8 cellular contexts compared by ENCODE assay signal in the genomic region with DNA sequence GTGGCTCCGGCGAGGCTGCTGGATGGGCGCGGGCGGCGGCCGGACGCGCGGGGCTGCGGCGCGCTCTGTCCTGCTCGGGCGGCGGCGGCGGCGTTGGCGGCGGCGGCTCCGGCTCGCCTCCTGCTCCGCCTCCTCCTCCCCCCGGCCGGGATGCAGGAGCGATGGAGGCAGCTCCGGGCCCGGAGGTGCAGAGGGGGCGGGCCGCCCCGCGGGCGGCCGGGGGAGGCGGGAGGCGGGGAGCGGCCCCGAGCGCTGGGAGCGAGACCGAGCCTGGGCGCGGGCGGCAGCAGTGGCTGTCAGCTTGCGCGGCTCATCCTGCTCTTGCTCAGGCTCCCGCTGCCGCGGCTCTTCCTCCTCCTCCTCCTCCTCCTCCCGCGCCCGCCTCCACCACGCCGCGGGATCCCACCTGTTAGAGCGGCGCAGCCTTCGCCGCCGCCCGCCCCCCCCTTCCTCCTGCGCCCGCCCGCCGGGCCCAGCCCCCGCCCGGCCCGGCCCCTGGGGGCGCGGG. TPM values are rescaled to one million over a fixed set of nuclear protein-coding genes. Genes with fewer than 3 reads are reported as not detected.
DNase-seq lines count a peak whose midpoint lies in the region; ATAC-seq and TF ChIP-seq lines count a peak whose summit lies in the region.

TSS of gene NOL4L (minus strand) at position 323 of the 508 bp plus-strand sequence. CDS start 443 bp downstream, outside the sequence.

- no peaks in the 10 kb centered on the region for H3K9me3 ChIP-seq in uterus

- TF ChIP-seq CTCF in fibroblast of the aortic adventitia (IDR thresholded peaks at IDR 0.05; ENCODE audit: insufficient read depth, low read length) (no peak), uterus (IDR thresholded peaks at IDR 0.05) (no peak)

- peak within 1 kb of the TSS; percentile 78 for H3K4me3 Mint-ChIP-seq in activated T-helper 17 cell treated with anti-CD3 and anti-CD28 coated beads, Interleukin-2, amount 50 U/mL, for 72 hours
- peak within 1 kb of the TSS; percentile 89 for H3K4me3 Mint-ChIP-seq in natural killer cell treated with Interleukin-12 subunit alpha and Interleukin-12 subunit beta and Interleukin-15 and Interleukin-18, amount 100 ng/mL, for 72 hours

- peaks cover 8% of the 10 kb centered on the region for H3K36me3 Mint-ChIP-seq in activated T-helper 17 cell treated with anti-CD3 and anti-CD28 coated beads, Interleukin-2, amount 50 U/mL, for 72 hours (ENCODE audit: low read depth)
- H3K36me3 Mint-ChIP-seq in natural killer cell treated with Interleukin-12 subunit alpha and Interleukin-12 subunit beta and Interleukin-15 and Interleukin-18, amount 100 ng/mL, for 72 hours: no peaks in the 10 kb centered on the region

- DNase-seq in NCI-H1417 (lab: John Stamatoyannopoulos, UW) (peak; percentile 67 to 80 (median 75)), NCI-H1417 treated with DMSO at 0.1 percent for 48 hours (lab: John Stamatoyannopoulos, UW) (no peak), NCI-H69 (lab: John Stamatoyannopoulos, UW) (peak; percentile 87), fibroblast of the aortic adventitia (ENCODE audit: low read depth) (no peak), uterus (peak in 1 of 2 donors; percentile 40), pons (ENCODE audit: low spot score) (no peak)
- DNase-seq in natural killer cell treated with Interleukin-12 subunit alpha and Interleukin-12 subunit beta and Interleukin-15 and Interleukin-18, amount 100 ng/mL, for 72 hours (ENCODE audit: low spot score): no peak

- H3K27me3 ChIP-seq in uterus: no peaks in the 10 kb centered on the region

- H3K27ac Mint-ChIP-seq in activated T-helper 17 cell treated with anti-CD3 and anti-CD28 coated beads, Interleukin-2, amount 50 U/mL, for 72 hours: peak within 1 kb of the TSS; percentile 76
- peak within 1 kb of the TSS; percentile 72 to 92 for H3K27ac Mint-ChIP-seq in natural killer cell treated with Interleukin-12 subunit alpha and Interleukin-12 subunit beta and Interleukin-15 and Interleukin-18, amount 100 ng/mL, for 72 hours

- H3K4me1 ChIP-seq in uterus: peaks cover 0 to 9% of the 10 kb centered on the region in 2 donors

- H3K4me3 ChIP-seq in fibroblast of the aortic adventitia (ENCODE audit: low read depth, low read length): peak within 1 kb of the TSS; percentile 74
- peak within 1 kb of the TSS; percentile 46 to 58 for H3K4me3 ChIP-seq in uterus

- intact Hi-C loops in uterus (cut with DNase I; ENCODE audit: low total_unique reads): no loop called here

- no peaks in the 10 kb centered on the region for H3K27me3 Mint-ChIP-seq in activated T-helper 17 cell treated with anti-CD3 and anti-CD28 coated beads, Interleukin-2, amount 50 U/mL, for 72 hours
- H3K27me3 Mint-ChIP-seq in natural killer cell treated with Interleukin-12 subunit alpha and Interleukin-12 subunit beta and Interleukin-15 and Interleukin-18, amount 100 ng/mL, for 72 hours: peaks cover 5 to 6% of the 10 kb centered on the region in 2 donors

- H3K27ac ChIP-seq in uterus: peak within 1 kb of the TSS; percentile 12 to 44

- H3K9me3 Mint-ChIP-seq in activated T-helper 17 cell treated with anti-CD3 and anti-CD28 coated beads, Interleukin-2, amount 50 U/mL, for 72 hours: no peaks in the 10 kb centered on the region
- no peaks in the 10 kb centered on the region for H3K9me3 Mint-ChIP-seq in natural killer cell treated with Interleukin-12 subunit alpha and Interleukin-12 subunit beta and Interleukin-15 and Interleukin-18, amount 100 ng/mL, for 72 hours

- peak; percentile 41 for ATAC-seq in activated T-helper 17 cell treated with anti-CD3 and anti-CD28 coated beads, Interleukin-2, amount 50 U/mL, for 72 hours (replicated peaks)
- peak; percentile 42 to 48 for ATAC-seq in natural killer cell treated with Interleukin-12 subunit alpha and Interleukin-12 subunit beta and Interleukin-15 and Interleukin-18, amount 100 ng/mL, for 72 hours

- no peaks in the 10 kb centered on the region for H3K36me3 ChIP-seq in uterus

- TF ChIP-seq POLR2A in uterus (IDR thresholded peaks at IDR 0.05): no peak

- H3K4me1 Mint-ChIP-seq in activated T-helper 17 cell treated with anti-CD3 and anti-CD28 coated beads, Interleukin-2, amount 50 U/mL, for 72 hours: peaks cover 16% of the 10 kb centered on the region
- H3K4me1 Mint-ChIP-seq in natural killer cell treated with Interleukin-12 subunit alpha and Interleukin-12 subunit beta and Interleukin-15 and Interleukin-18, amount 100 ng/mL, for 72 hours (ENCODE audit: low read depth in 2 of 2): peaks cover 37 to 45% of the 10 kb centered on the region in 2 donors

RNA-seq across cellular contexts. Expression of gene NOL4L, which starts in this region (rescaled TPM):
- total RNA-seq in activated T-helper 17 cell treated with anti-CD3 and anti-CD28 coated beads, Interleukin-2, amount 50 U/mL, for 72 hours: 10 to 100 TPM in 1 of 2 donors, 1 to 10 TPM in 1; 9.9 to 28.5 TPM
- total RNA-seq in fibroblast of the aortic adventitia (ENCODE audit: low replicate concordance): 4.5 and 5.8 TPM in 2 replicates
- 10 to 100 TPM; 20.0 to 20.1 TPM for total RNA-seq in natural killer cell treated with Interleukin-12 subunit alpha and Interleukin-12 subunit beta and Interleukin-15 and Interleukin-18, amount 100 ng/mL, for 72 hours
- 10 to 100 TPM in 2 of 4 donors, 1 to 10 TPM in 2; 6.2 to 31.1 (median 9.6) TPM for total RNA-seq in uterus

Comparison
In these comparisons a context has a peak if more than half of its experiments do, and no peak if none do; other contexts are left out.
1. DNase-seq: peak in NCI-H1417 (3 of 3) and NCI-H69 (single experiment); none in NCI-H1417 treated with DMSO at 0.1 percent for 48 hours (single experiment), fibroblast of the aortic adventitia (single experiment), natural killer cell treated with Interleukin-12 subunit alpha and Interleukin-12 subunit beta and Interleukin-15 and Interleukin-18, amount 100 ng/mL, for 72 hours (single experiment) and pons (single experiment).